8 cellular contexts compared by ENCODE assay signal in genomic region chr19:17309198-17309961, GRCh38. TPM values are rescaled to one million over a fixed set of nuclear protein-coding genes. Genes with fewer than 3 reads are reported as not detected.
DNase-seq lines count a peak whose midpoint lies in the region; ATAC-seq and TF ChIP-seq lines count a peak whose summit lies in the region.

Gene DDA1, plus strand, starts transcription at chr19:17309563. Its CDS starts 92 bp downstream, at chr19:17309655.

- H3K27ac ChIP-seq in PC-9: peak within 1 kb of the TSS; percentile 51

- H3K36me3 ChIP-seq in PC-9 (ENCODE audit: low read depth): 0 out of 2 replicates have a peak, but pooled peaks cover 8% of the 10 kb centered on the region

- ATAC-seq in GM21576 (IDR thresholded peaks at IDR 0.05; ENCODE audit: unreplicated experiment): peak; percentile 60

- peak within 1 kb of the TSS; percentile 63 for H2AFZ ChIP-seq in PC-9

- no peaks in the 10 kb centered on the region for H3K9me2 ChIP-seq in PC-9 (ENCODE audit: insufficient read depth)

- peak within 1 kb of the TSS; percentile 88 for H3K4me3 ChIP-seq in Jurkat, Clone E6-1 (ENCODE audit: low read length)
- H3K4me3 ChIP-seq in PC-9: peak within 1 kb of the TSS; percentile 72
- H3K4me3 ChIP-seq in epithelial cell of proximal tubule (ENCODE audit: low read depth, low read length): peak within 1 kb of the TSS; percentile 99

- peaks cover 12% of the 10 kb centered on the region for H4K20me1 ChIP-seq in PC-9 (ENCODE audit: insufficient read depth)

- H3K27me3 ChIP-seq in PC-9 (ENCODE audit: insufficient read depth, low read depth): no peaks in the 10 kb centered on the region

- BruUV-seq in PC-9 (replicated peaks; lab: Mats Ljungman, UMichigan): no TSS peak

- H3F3A ChIP-seq in PC-9 (ENCODE audit: insufficient read depth, low read depth): peaks cover 39% of the 10 kb centered on the region

- intact Hi-C loops in PC-9 (cut with micrococcal nuclease; ENCODE audit: unreplicated experiment): loop anchor here (1.0 to 10.0 kb wide), 3 partner anchors 28 to 623 kb away; partner anchors contain the start of genes CCDC124, GTPBP3 and NWD1

- H3K9me3 ChIP-seq in PC-9 (ENCODE audit: insufficient read depth, low read depth): no peaks in the 10 kb centered on the region

- CTCF ChIA-PET in PC-9 (lab: Charles Lee): interaction anchor here (0.5 to 1.0 kb wide), 3 partner anchors 54 to 550 kb away, joined by 3 to 11 read pairs (median 3); partner anchors contain the start of gene MVB12A

- POLR2A ChIA-PET in PC-9 (lab: Charles Lee; ENCODE audit: unreplicated experiment): interaction anchor here (0.5 to 1.2 kb wide), 11 partner anchors 8 to 1112 kb away, joined by 3 to 12 read pairs (median 5); partner anchors contain the start of genes ANO8, MVB12A and USE1

- no peak for TF ChIP-seq CTCF in PC-9 (conservative IDR thresholded peaks at IDR 0.05)
- no peak for TF ChIP-seq CTCF in epithelial cell of proximal tubule (conservative IDR thresholded peaks at IDR 0.05; ENCODE audit: low read depth, low read length)

- H3K79me2 ChIP-seq in PC-9 (ENCODE audit: low read depth): peaks cover 69% of the 10 kb centered on the region

- H3K4me2 ChIP-seq in PC-9: peak within 1 kb of the TSS; percentile 85

- peaks cover 50% of the 10 kb centered on the region for H3K4me1 ChIP-seq in PC-9 (replicated peaks; ENCODE audit: insufficient read depth)

- DNase-seq in DMS 273 (lab: John Stamatoyannopoulos, UW; ENCODE audit: unreplicated experiment) (peak; percentile 100), PC-9 (peak; percentile 98 to 100), epithelial cell of proximal tubule (ENCODE audit: low read depth) (peak; percentile 96), mucosa of gallbladder (ENCODE audit: low spot score) (peak; percentile 100)
- DNase-seq in Jurkat, Clone E6-1 (ENCODE audit: low read depth, low spot score): peak; percentile 100
- peak; percentile 95 for DNase-seq in activated T-cell treated with anti-CD3 and anti-CD28 coated beads, Interleukin-2, amount 50 U/mL, for 1 hour
- peak; percentile 96 to 99 for DNase-seq in stimulated activated CD8-positive, alpha-beta memory T cell treated with anti-CD3 and anti-CD28 coated beads, Interleukin-4, amount 100 ng/mL, for 4 hours (ENCODE audit: low read depth in 2 of 2, low spot score in 1 of 2)

RNA-seq across cellular contexts. Expression of gene DDA1, which starts in this region (rescaled TPM):
- 89.4 TPM for polyA plus RNA-seq in Jurkat, Clone E6-1 (2012; ENCODE audit: insufficient read depth, insufficient read length)
- 47.6 and 72.5 TPM in 2 replicates for total RNA-seq in PC-9 (2021)
- total RNA-seq in epithelial cell of proximal tubule: 35.6 and 47.0 TPM in 2 replicates
- total RNA-seq in mucosa of gallbladder: 37.9 TPM

Comparison
In these comparisons a context has a peak if more than half of its experiments do, and no peak if none do; other contexts are left out.
1. Peak in every context shown above with its lines: DNase-seq, ATAC-seq, H3K4me3 ChIP-seq and H3K27ac ChIP-seq.